ENCODE assay signal across 23 cellular contexts in genomic region chr4:165909947-165910346, GRCh38. TPM values are rescaled to one million over a fixed set of nuclear protein-coding genes. Genes with fewer than 3 reads are reported as not detected.
DNase-seq lines count a peak whose midpoint lies in the region; ATAC-seq, FAIRE-seq and TF ChIP-seq lines count a peak whose summit lies in the region.
"Had no signal": no experiment of that assay in that cellular context is flagged by ENCODE, and none has a peak within 500 bp of the region (broad histone marks: within the 10 kb centered on the region; RNA-seq: fewer than 3 reads in every experiment).

No MANE protein-coding gene starts in this region.

- no peaks in the 10 kb centered on the region for H3K4me1 Mint-ChIP-seq in activated CD4-positive, alpha-beta memory T cell treated with anti-CD3 and anti-CD28 coated beads for 36 hours (ENCODE audit: low read depth)
- H3K4me1 Mint-ChIP-seq: CD8-positive, alpha-beta memory T cell had no signal

- TF ChIP-seq CTCF in fibroblast of mammary gland (conservative IDR thresholded peaks at IDR 0.05; ENCODE audit: control insufficient read depth, insufficient read depth, low read depth, low read length) = no peak
- no peak for TF ChIP-seq CTCF in parathyroid adenoma (IDR thresholded peaks at IDR 0.05)

- no peaks in the 10 kb centered on the region for H3K9me3 Mint-ChIP-seq in activated CD4-positive, alpha-beta memory T cell treated with anti-CD3 and anti-CD28 coated beads for 36 hours

- no peak overlapping the region for H3K4me2 ChIP-seq in parathyroid adenoma (ENCODE audit: low read length)
- H3K4me2 ChIP-seq: A549; BLaER1 treated with 17β-estradiol and CSF1 and Interleukin-3, amounts not matched to agents 10 nM and 100 nM; KMS-11 had no signal

- ATAC-seq in right cardiac atrium (peak; percentile 36 to 46), left ventricle myocardium superior (no peak), HG02884 (IDR thresholded peaks at IDR 0.05; ENCODE audit: unreplicated experiment) (no peak), GM19455 (IDR thresholded peaks at IDR 0.05; ENCODE audit: unreplicated experiment) (no peak)
- ATAC-seq: A549, GM12878, Panc1 had no signal

- no peaks in the 10 kb centered on the region for H3K36me3 ChIP-seq in parathyroid adenoma (ENCODE audit: control insufficient read depth, insufficient read depth, low read length)
- H3K36me3 ChIP-seq: BLaER1 treated with 17β-estradiol and CSF1 and Interleukin-3, amounts not matched to agents 10 nM and 100 nM had no signal

- H2AFZ ChIP-seq in parathyroid adenoma = no peak overlapping the region

- intact Hi-C loops in right cardiac atrium (cut with DNase I) = no loop called here
- intact Hi-C loops in left ventricle myocardium superior (cut with micrococcal nuclease) = no loop called here
- intact Hi-C loops in activated CD4-positive, alpha-beta memory T cell treated with anti-CD3 and anti-CD28 coated beads for 36 hours (cut with micrococcal nuclease) = no loop called here

- no peak overlapping the region for H3K4me3 Mint-ChIP-seq in activated CD4-positive, alpha-beta memory T cell treated with anti-CD3 and anti-CD28 coated beads for 36 hours
- H3K4me3 Mint-ChIP-seq: CD8-positive, alpha-beta memory T cell had no signal

- CTCF ChIA-PET in activated CD4-positive, alpha-beta memory T cell treated with anti-CD3 and anti-CD28 coated beads for 36 hours (lab: Charles Lee) = no interaction called here

- DNase-seq in right cardiac atrium = no peak
- no peak for DNase-seq in left ventricle myocardium superior
- DNase-seq in fibroblast of mammary gland (ENCODE audit: low read depth) = peak; percentile 19
- DNase-seq in GM19239 (ENCODE audit: insufficient read length, low spot score) = no peak
- no peak for DNase-seq in activated CD4-positive, alpha-beta memory T cell treated with anti-CD3 and anti-CD28 coated beads for 36 hours
- DNase-seq: CD8-positive, alpha-beta memory T cell; DMS79 treated with DMSO at 0.1 percent for 48 hours; GDM1; NCI-H1048; NCI-H146; NCI-H2081; NCI-H510A treated with DMSO at 0.1 percent for 48 hours; SHP77 had no signal

- no peaks in the 10 kb centered on the region for H3K36me3 Mint-ChIP-seq in activated CD4-positive, alpha-beta memory T cell treated with anti-CD3 and anti-CD28 coated beads for 36 hours
- H3K36me3 Mint-ChIP-seq: CD8-positive, alpha-beta memory T cell had no signal

- 55% methylated on average over 2 of the region's 2 CpGs for WGBS in right cardiac atrium

- POLR2A ChIA-PET in activated CD4-positive, alpha-beta memory T cell treated with anti-CD3 and anti-CD28 coated beads for 36 hours (lab: Charles Lee) = no interaction called here

- H3K27ac ChIP-seq in right cardiac atrium (ENCODE audit: low read length) (no peak overlapping the region), parathyroid adenoma (peak overlapping the region; percentile 19)
- H3K27ac ChIP-seq: A549; BLaER1 treated with 17β-estradiol and CSF1 and Interleukin-3, amounts not matched to agents 10 nM and 100 nM; KMS-11 had no signal

- H3K79me2 ChIP-seq in parathyroid adenoma = no peaks in the 10 kb centered on the region

- no peak overlapping the region for H3K9ac ChIP-seq in parathyroid adenoma
- H3K9ac ChIP-seq: BLaER1 treated with 17β-estradiol and CSF1 and Interleukin-3, amounts not matched to agents 10 nM and 100 nM; KMS-11 had no signal

- H3K4me1 ChIP-seq in right cardiac atrium (ENCODE audit: control insufficient read depth, insufficient read depth, low read length) (no peaks in the 10 kb centered on the region), parathyroid adenoma (no peaks in the 10 kb centered on the region)
- H3K4me1 ChIP-seq: A549; BLaER1 treated with 17β-estradiol and CSF1 and Interleukin-3, amounts not matched to agents 10 nM and 100 nM had no signal

- FAIRE-seq in GM19239 (lab: Jason Lieb, UNC) = no peak
- FAIRE-seq: A549, GM12878, GM18507, H1 had no signal

- H3K27me3 ChIP-seq in right cardiac atrium (ENCODE audit: control insufficient read depth, insufficient read depth) = no peaks in the 10 kb centered on the region
- no peaks in the 10 kb centered on the region for H3K27me3 ChIP-seq in parathyroid adenoma (ENCODE audit: control insufficient read depth, insufficient read depth, low read length)
- H3K27me3 ChIP-seq: BLaER1 treated with 17β-estradiol and CSF1 and Interleukin-3, amounts not matched to agents 10 nM and 100 nM had no signal

- no peaks in the 10 kb centered on the region for H3K9me3 ChIP-seq in right cardiac atrium (ENCODE audit: control insufficient read depth, low read length)
- no peaks in the 10 kb centered on the region for H3K9me3 ChIP-seq in parathyroid adenoma (ENCODE audit: control insufficient read depth, low read length)
- H3K9me3 ChIP-seq: A549; BLaER1 treated with 17β-estradiol and CSF1 and Interleukin-3, amounts not matched to agents 10 nM and 100 nM had no signal

- H3K4me3 ChIP-seq in right cardiac atrium (ENCODE audit: low read length) = no peak overlapping the region
- no peak overlapping the region for H3K4me3 ChIP-seq in fibroblast of mammary gland (ENCODE audit: control insufficient read depth, low read depth, low read length)
- no peak overlapping the region for H3K4me3 ChIP-seq in parathyroid adenoma (ENCODE audit: low read depth, low read length)
- H3K4me3 ChIP-seq: A549; BLaER1 treated with 17β-estradiol and CSF1 and Interleukin-3, amounts not matched to agents 10 nM and 100 nM; GM12878 had no signal

- no peak overlapping the region for H3K27ac Mint-ChIP-seq in activated CD4-positive, alpha-beta memory T cell treated with anti-CD3 and anti-CD28 coated beads for 36 hours
- H3K27ac Mint-ChIP-seq: CD8-positive, alpha-beta memory T cell had no signal

- H3K27me3 Mint-ChIP-seq in activated CD4-positive, alpha-beta memory T cell treated with anti-CD3 and anti-CD28 coated beads for 36 hours = no peaks in the 10 kb centered on the region
- H3K27me3 Mint-ChIP-seq: CD8-positive, alpha-beta memory T cell had no signal

RNA-seq across cellular contexts. Expression of gene TLL1, which starts 36.9 kb away (rescaled TPM):
- 1 to 10 TPM; 1.7 to 6.0 (median 3.7) TPM for total RNA-seq in right cardiac atrium
- polyA plus RNA-seq in right cardiac atrium = 0.52 TPM
- 0.74 TPM for total RNA-seq in left ventricle myocardium superior
- not detected for total RNA-seq in activated CD4-positive, alpha-beta memory T cell treated with anti-CD3 and anti-CD28 coated beads for 36 hours
- total RNA-seq: CD8-positive, alpha-beta memory T cell had no signal
- polyA plus RNA-seq: CD8-positive, alpha-beta memory T cell had no signal

Comparison
In these comparisons a context has a peak if more than half of its experiments do, and no peak if none do; other contexts are left out.
1. ATAC-seq: peak in right cardiac atrium (2 of 2); none in left ventricle myocardium superior (single experiment), HG02884 (single experiment) and GM19455 (single experiment).